ENCODE assay signal across 2 cellular contexts in the genomic region with DNA sequence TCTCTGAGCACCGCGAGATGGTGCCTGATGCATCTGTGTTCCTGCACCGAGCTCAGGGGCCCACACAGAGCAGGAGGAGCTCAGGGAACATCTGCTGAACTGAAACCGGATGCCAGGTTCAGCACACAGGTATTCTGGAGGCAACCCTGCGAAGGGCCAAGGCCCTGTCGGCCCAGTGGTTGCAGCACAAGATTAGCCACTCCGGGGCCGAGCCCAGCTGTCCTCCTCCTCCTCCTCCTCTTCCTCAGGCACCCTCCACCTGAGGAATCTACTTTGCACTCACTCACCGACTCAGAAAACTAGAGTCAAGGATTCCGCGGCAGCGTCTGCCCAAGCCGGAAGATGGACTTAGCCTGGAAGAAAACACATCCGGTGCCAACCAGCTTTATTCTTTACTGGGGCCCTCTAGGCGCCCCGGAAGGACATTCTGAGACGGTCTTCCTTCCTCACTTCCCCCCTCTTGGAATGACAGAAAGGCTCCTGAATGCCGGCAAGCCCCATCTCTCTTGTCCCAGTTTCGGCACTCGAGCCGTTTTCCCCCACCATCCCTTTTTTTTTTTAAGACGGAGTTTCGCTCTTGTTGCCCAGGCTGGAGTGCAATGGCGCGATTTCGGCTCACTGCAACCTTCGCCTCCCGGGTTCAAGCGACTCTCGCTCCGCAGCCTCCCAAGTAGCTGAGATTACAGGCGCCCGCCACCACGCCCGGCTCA.
A peak's percentile ranks its signal among the peaks of the same experiment; 100 is the strongest.
TF ChIP-seq lines count a peak whose summit lies in the region.

A gene with protein sequence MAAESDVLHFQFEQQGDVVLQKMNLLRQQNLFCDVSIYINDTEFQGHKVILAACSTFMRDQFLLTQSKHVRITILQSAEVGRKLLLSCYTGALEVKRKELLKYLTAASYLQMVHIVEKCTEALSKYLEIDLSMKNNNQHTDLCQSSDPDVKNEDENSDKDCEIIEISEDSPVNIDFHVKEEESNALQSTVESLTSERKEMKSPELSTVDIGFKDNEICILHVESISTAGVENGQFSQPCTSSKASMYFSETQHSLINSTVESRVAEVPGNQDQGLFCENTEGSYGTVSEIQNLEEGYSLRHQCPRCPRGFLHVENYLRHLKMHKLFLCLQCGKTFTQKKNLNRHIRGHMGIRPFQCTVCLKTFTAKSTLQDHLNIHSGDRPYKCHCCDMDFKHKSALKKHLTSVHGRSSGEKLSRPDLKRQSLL (minus strand): TSS at position 360 of the 710 bp plus-strand sequence. CDS start 1,251 bp downstream, outside the sequence.

TF ChIP-seq in GM23338, 12 proteins besides CTCF, POLR2A, EP300 and RAD21 (continued from another document):
- TF ChIP-seq, protein P1, sequence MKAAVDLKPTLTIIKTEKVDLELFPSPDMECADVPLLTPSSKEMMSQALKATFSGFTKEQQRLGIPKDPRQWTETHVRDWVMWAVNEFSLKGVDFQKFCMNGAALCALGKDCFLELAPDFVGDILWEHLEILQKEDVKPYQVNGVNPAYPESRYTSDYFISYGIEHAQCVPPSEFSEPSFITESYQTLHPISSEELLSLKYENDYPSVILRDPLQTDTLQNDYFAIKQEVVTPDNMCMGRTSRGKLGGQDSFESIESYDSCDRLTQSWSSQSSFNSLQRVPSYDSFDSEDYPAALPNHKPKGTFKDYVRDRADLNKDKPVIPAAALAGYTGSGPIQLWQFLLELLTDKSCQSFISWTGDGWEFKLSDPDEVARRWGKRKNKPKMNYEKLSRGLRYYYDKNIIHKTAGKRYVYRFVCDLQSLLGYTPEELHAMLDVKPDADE (IDR thresholded peaks at IDR 0.05), result peak; percentile 82
- peak; percentile 65 for TF ChIP-seq POLR2AphosphoS5 (IDR thresholded peaks at IDR 0.05; ENCODE audit: low read depth)
- TF ChIP-seq EZH2 (IDR thresholded peaks at IDR 0.05; ENCODE audit: low read depth, unreplicated experiment), result no peak

TF ChIP-seq in neural cell, 6 proteins besides CTCF, POLR2A, EP300 and RAD21 (continued from another document):
- TF ChIP-seq, protein P2, sequence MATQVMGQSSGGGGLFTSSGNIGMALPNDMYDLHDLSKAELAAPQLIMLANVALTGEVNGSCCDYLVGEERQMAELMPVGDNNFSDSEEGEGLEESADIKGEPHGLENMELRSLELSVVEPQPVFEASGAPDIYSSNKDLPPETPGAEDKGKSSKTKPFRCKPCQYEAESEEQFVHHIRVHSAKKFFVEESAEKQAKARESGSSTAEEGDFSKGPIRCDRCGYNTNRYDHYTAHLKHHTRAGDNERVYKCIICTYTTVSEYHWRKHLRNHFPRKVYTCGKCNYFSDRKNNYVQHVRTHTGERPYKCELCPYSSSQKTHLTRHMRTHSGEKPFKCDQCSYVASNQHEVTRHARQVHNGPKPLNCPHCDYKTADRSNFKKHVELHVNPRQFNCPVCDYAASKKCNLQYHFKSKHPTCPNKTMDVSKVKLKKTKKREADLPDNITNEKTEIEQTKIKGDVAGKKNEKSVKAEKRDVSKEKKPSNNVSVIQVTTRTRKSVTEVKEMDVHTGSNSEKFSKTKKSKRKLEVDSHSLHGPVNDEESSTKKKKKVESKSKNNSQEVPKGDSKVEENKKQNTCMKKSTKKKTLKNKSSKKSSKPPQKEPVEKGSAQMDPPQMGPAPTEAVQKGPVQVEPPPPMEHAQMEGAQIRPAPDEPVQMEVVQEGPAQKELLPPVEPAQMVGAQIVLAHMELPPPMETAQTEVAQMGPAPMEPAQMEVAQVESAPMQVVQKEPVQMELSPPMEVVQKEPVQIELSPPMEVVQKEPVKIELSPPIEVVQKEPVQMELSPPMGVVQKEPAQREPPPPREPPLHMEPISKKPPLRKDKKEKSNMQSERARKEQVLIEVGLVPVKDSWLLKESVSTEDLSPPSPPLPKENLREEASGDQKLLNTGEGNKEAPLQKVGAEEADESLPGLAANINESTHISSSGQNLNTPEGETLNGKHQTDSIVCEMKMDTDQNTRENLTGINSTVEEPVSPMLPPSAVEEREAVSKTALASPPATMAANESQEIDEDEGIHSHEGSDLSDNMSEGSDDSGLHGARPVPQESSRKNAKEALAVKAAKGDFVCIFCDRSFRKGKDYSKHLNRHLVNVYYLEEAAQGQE (IDR thresholded peaks at IDR 0.05; ENCODE audit: borderline replicate concordance), result peak; percentile 16
- no peak for TF ChIP-seq TAF1 (IDR thresholded peaks at IDR 0.05; ENCODE audit: low read depth)
- TF ChIP-seq POLR2AphosphoS5 (IDR thresholded peaks at IDR 0.05), result peak; percentile 78
- TF ChIP-seq SMC3 (conservative IDR thresholded peaks at IDR 0.05; ENCODE audit: poor library complexity), result peak; percentile 53
- no peak for TF ChIP-seq EZH2 (IDR thresholded peaks at IDR 0.05; ENCODE audit: borderline replicate concordance, insufficient read depth, low read length, poor library complexity, severe bottlenecking)
TF ChIP-seq in neural cell: peak in this region for 4.
